ENCODE assay signal across 9 cellular contexts in the genomic region with DNA sequence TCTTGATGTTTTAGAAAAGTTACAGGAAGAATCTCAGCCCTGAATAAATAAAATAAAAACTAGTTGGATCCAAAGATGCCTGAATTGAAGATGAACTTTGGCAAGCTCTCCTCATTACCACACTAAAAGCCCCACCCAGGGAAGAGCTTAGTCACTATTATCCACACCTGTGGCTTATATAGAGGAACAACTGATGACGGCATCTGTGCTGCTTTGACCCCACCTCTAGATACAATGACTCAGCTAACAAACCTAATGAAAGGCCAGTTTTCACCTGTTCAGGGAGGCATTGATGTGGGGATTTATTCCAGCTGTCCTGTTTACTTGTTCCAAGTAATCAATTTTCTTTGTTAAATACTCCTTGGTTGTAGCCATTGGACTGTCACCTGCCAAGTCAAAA.
"Had no signal": no experiment of that assay in that cellular context is flagged by ENCODE, and none has a peak within 500 bp of the region (broad histone marks: within the 10 kb centered on the region; RNA-seq: fewer than 3 reads in every experiment).

No MANE protein-coding gene starts in this region.

- H3K4me1 Mint-ChIP-seq: natural killer cell; stimulated activated effector memory CD8-positive, alpha-beta T cell treated with anti-CD3 and anti-CD28 coated beads, Interleukin-12 subunit alpha, Interleukin-12 subunit beta, amount 100 ng/mL, for 72 hours had no signal

- H3K36me3 Mint-ChIP-seq: natural killer cell; stimulated activated effector memory CD8-positive, alpha-beta T cell treated with anti-CD3 and anti-CD28 coated beads, Interleukin-12 subunit alpha, Interleukin-12 subunit beta, amount 100 ng/mL, for 72 hours had no signal

- H3K27ac ChIP-seq: prostate gland, right lobe of liver, tibial nerve had no signal

- H3K4me3 Mint-ChIP-seq: natural killer cell; stimulated activated effector memory CD8-positive, alpha-beta T cell treated with anti-CD3 and anti-CD28 coated beads, Interleukin-12 subunit alpha, Interleukin-12 subunit beta, amount 100 ng/mL, for 72 hours had no signal

- H3K4me3 ChIP-seq: prostate gland, right lobe of liver, tibial nerve had no signal

- H3K36me3 ChIP-seq: prostate gland, right lobe of liver, tibial nerve had no signal

- H3K27me3 ChIP-seq: right lobe of liver, tibial nerve had no signal

- H3K4me1 ChIP-seq: prostate gland, right lobe of liver, tibial nerve had no signal

- H3K27ac Mint-ChIP-seq: natural killer cell; stimulated activated effector memory CD8-positive, alpha-beta T cell treated with anti-CD3 and anti-CD28 coated beads, Interleukin-12 subunit alpha, Interleukin-12 subunit beta, amount 100 ng/mL, for 72 hours had no signal

- DNase-seq: activated naive CD4-positive, alpha-beta T cell treated with anti-CD3 and anti-CD28 coated beads, Interleukin-2, amount 50 U/mL, for 16 hours; effector memory CD4-positive, alpha-beta T cell; glutamatergic neuron; natural killer cell; right lobe of liver had no signal

- ATAC-seq: activated CD4-positive, CD25-positive, alpha-beta regulatory T cell treated with anti-CD3 and anti-CD28 coated beads, Interleukin-2, amount 50 U/mL, for 24 hours; natural killer cell; right lobe of liver; stimulated activated effector memory CD8-positive, alpha-beta T cell treated with anti-CD3 and anti-CD28 coated beads, Interleukin-12 subunit alpha, Interleukin-12 subunit beta, amount 100 ng/mL, for 72 hours had no signal

- H3K9me3 ChIP-seq: prostate gland, right lobe of liver had no signal
